Comparison of ENCODE assay signal across 22 cellular contexts in the genomic region with DNA sequence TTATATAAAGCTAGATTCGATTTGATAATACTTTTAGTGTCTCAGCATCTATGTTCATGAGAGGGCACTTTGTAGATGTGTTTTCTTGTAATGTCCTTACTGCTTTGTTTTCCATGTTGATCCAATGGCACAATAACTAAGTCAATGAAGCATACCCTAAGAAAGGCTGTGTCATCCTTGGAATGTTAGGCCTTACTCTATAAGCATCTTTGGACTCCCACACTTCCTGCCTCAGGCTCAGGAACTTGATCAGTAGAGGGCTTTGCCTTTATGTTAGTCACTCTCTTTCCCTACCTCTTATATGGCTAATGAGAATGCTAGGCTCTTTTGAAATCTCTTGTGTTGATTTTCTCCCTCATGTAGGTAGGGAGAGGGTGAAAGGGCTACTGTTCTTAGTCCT. TPM values are rescaled to one million over a fixed set of nuclear protein-coding genes. Genes with fewer than 3 reads are reported as not detected.
DNase-seq lines count a peak whose midpoint lies in the region; ATAC-seq, FAIRE-seq and TF ChIP-seq lines count a peak whose summit lies in the region.
"Had no signal": no experiment of that assay in that cellular context is flagged by ENCODE, and none has a peak within 500 bp of the region (broad histone marks: within the 10 kb centered on the region; RNA-seq: fewer than 3 reads in every experiment).

No MANE protein-coding gene starts in this region.

- no peak overlapping the region for H3K9ac ChIP-seq in astrocyte (ENCODE audit: low read length)

- peaks cover 4% of the 10 kb centered on the region for H3K4me1 Mint-ChIP-seq in astrocyte (ENCODE audit: low read depth, unreplicated experiment)
- no peaks in the 10 kb centered on the region for H3K4me1 Mint-ChIP-seq in T-helper 2 cell treated with Interferon-gamma antibody and Interleukin-4, amounts not matched to agents 5 μg/mL and 100 μg/mL, for 36 hours (ENCODE audit: low read depth)

- H3K4me2 ChIP-seq in astrocyte (ENCODE audit: low read length), result no peak overlapping the region

- no peaks in the 10 kb centered on the region for H3K36me3 Mint-ChIP-seq in astrocyte (ENCODE audit: low read depth, unreplicated experiment)
- H3K36me3 Mint-ChIP-seq in T-helper 2 cell treated with Interferon-gamma antibody and Interleukin-4, amounts not matched to agents 5 μg/mL and 100 μg/mL, for 36 hours (ENCODE audit: low read depth), result no peaks in the 10 kb centered on the region

- no peak for ATAC-seq in foreskin keratinocyte
- no peak for ATAC-seq in GM18511 (IDR thresholded peaks at IDR 0.05; ENCODE audit: unreplicated experiment)
- ATAC-seq: HCT116 had no signal

- FAIRE-seq in astrocyte (lab: Jason Lieb, UNC), result peak; percentile 98
- FAIRE-seq: D721Med had no signal

- H3K4me3 ChIP-seq in astrocyte (ENCODE audit: insufficient read depth, low read depth, low read length), result no peak overlapping the region

- H3K4me1 ChIP-seq in astrocyte (ENCODE audit: insufficient read depth, low read length) (peaks cover 8% of the 10 kb centered on the region), foreskin keratinocyte (peaks cover 4% of the 10 kb centered on the region)

- TF ChIP-seq CTCF in astrocyte (IDR thresholded peaks at IDR 0.05; ENCODE audit: insufficient read depth, low read depth, low read length) (no peak), foreskin keratinocyte (conservative IDR thresholded peaks at IDR 0.05) (no peak)

- H3K27ac Mint-ChIP-seq in astrocyte (ENCODE audit: unreplicated experiment), result no peak overlapping the region
- H3K27ac Mint-ChIP-seq in T-helper 2 cell treated with Interferon-gamma antibody and Interleukin-4, amounts not matched to agents 5 μg/mL and 100 μg/mL, for 36 hours, result no peak overlapping the region

- no peaks in the 10 kb centered on the region for H3K79me2 ChIP-seq in astrocyte (ENCODE audit: insufficient read depth, low read length)

- H3K9me3 Mint-ChIP-seq in astrocyte (ENCODE audit: unreplicated experiment), result no peaks in the 10 kb centered on the region
- H3K9me3 Mint-ChIP-seq in T-helper 2 cell treated with Interferon-gamma antibody and Interleukin-4, amounts not matched to agents 5 μg/mL and 100 μg/mL, for 36 hours, result no peaks in the 10 kb centered on the region

- H4K20me1 ChIP-seq in astrocyte (ENCODE audit: insufficient read depth, low read length), result no peaks in the 10 kb centered on the region

- no peak overlapping the region for H2AFZ ChIP-seq in astrocyte (ENCODE audit: low read depth, low read length)

- H3K27me3 Mint-ChIP-seq in astrocyte (ENCODE audit: low read depth, unreplicated experiment), result no peaks in the 10 kb centered on the region
- no peaks in the 10 kb centered on the region for H3K27me3 Mint-ChIP-seq in T-helper 2 cell treated with Interferon-gamma antibody and Interleukin-4, amounts not matched to agents 5 μg/mL and 100 μg/mL, for 36 hours (ENCODE audit: low read depth)

- H3K27ac ChIP-seq in astrocyte (ENCODE audit: low read depth, low read length) (no peak overlapping the region), foreskin keratinocyte (no peak overlapping the region)
- H3K27ac ChIP-seq: C4-2B had no signal

- H3K36me3 ChIP-seq in astrocyte (ENCODE audit: insufficient read depth, low read length), result no peaks in the 10 kb centered on the region

- DNase-seq in EL (peak; percentile 56), HT1080 (ENCODE audit: low read depth) (peak; percentile 55), astrocyte (ENCODE audit: low read depth) (no peak), foreskin keratinocyte (peak; percentile 4 to 36), islet precursor cell (no peak), NCI-H2227 (lab: John Stamatoyannopoulos, UW; ENCODE audit: unreplicated experiment) (no peak)
- no peak for DNase-seq in T-helper 2 cell treated with Interferon-gamma antibody and Interleukin-4, amounts not matched to agents 5 μg/mL and 100 μg/mL, for 36 hours (ENCODE audit: low spot score)
- DNase-seq: DMS53, GOT3, Karpas-422, NCI-H1694, NCI-H2081, NCI-H2171, NCI-H446, NCI-H526, RPMI8226, SHP77 had no signal

- no peaks in the 10 kb centered on the region for H3K9me3 ChIP-seq in astrocyte (ENCODE audit: insufficient read depth, low read depth, low read length)

- no peaks in the 10 kb centered on the region for H3K27me3 ChIP-seq in astrocyte (ENCODE audit: insufficient read depth, low read length)
- H3K27me3 ChIP-seq in foreskin keratinocyte, result no peaks in the 10 kb centered on the region

- no peak overlapping the region for H3K4me3 Mint-ChIP-seq in astrocyte (ENCODE audit: unreplicated experiment)
- no peak overlapping the region for H3K4me3 Mint-ChIP-seq in T-helper 2 cell treated with Interferon-gamma antibody and Interleukin-4, amounts not matched to agents 5 μg/mL and 100 μg/mL, for 36 hours

RNA-seq across cellular contexts. Expression of gene EDA2R, which starts 33.2 kb away (rescaled TPM):
- 13.5 and 17.2 TPM in 2 replicates for total RNA-seq in HT1080 (2014; rRNA removed; shearing (Covaris generic))
- polyA plus RNA-seq in HT1080 (2015; cell fraction: cytosol; rRNA removed), result 17.7 and 21.6 TPM in 2 replicates
- polyA plus RNA-seq in HT1080 (2015; cell fraction: nucleus; rRNA removed), result 86.4 and 98.5 TPM in 2 replicates
- total RNA-seq in astrocyte (20.8 and 25.3 TPM in 2 replicates), foreskin keratinocyte (1.7 and 2.9 TPM in 2 replicates)
- polyA plus RNA-seq in foreskin keratinocyte, result 0.75 and 0.91 TPM in 2 replicates
- total RNA-seq: M059J had no signal

Comparison
In these comparisons a context has a peak if more than half of its experiments do, and no peak if none do; other contexts are left out.
1. DNase-seq: peak in EL (single experiment), HT1080 (single experiment) and foreskin keratinocyte (2 of 2); none in astrocyte (single experiment), islet precursor cell (single experiment), NCI-H2227 (single experiment) and T-helper 2 cell treated with Interferon-gamma antibody and Interleukin-4, amounts not matched to agents 5 μg/mL and 100 μg/mL, for 36 hours (single experiment).